Comparison of ENCODE assay signal across 20 cellular contexts in genomic region chr11:29321293-29322132, GRCh38.
A peak's percentile ranks its signal among the peaks of the same experiment; 100 is the strongest.
DNase-seq lines count a peak whose midpoint lies in the region; ATAC-seq, FAIRE-seq and TF ChIP-seq lines count a peak whose summit lies in the region.
"Had no signal": no experiment of that assay in that cellular context is flagged by ENCODE, and none has a peak within 500 bp of the region (broad histone marks: within the 10 kb centered on the region; RNA-seq: fewer than 3 reads in every experiment).

No MANE protein-coding gene starts in this region.

- H3K4me3 ChIP-seq in AG04450 (ENCODE audit: low read depth, low read length): no peak overlapping the region
- no peak overlapping the region for H3K4me3 ChIP-seq in brain microvascular endothelial cell (ENCODE audit: low read depth, low read length)
- no peak overlapping the region for H3K4me3 ChIP-seq in CD8-positive, alpha-beta memory T cell (ENCODE audit: low read length)
- no peak overlapping the region for H3K4me3 ChIP-seq in thyroid gland (replicated peaks in 1 of 3)
- H3K4me3 ChIP-seq: coronary artery, esophagus squamous epithelium, HAP-1 had no signal

- POLR2A ChIA-PET in AG04450 (lab: Yijun Ruan, JAX): interaction anchor here (0.7 to 1.3 kb wide), 4 partner anchors 39 to 1622 kb away, joined by 3 to 5 read pairs (median 3); no protein-coding TSS in a partner anchor
- POLR2A ChIA-PET in CD8-positive, alpha-beta memory T cell (lab: Charles Lee): no interaction called here

- H3K9me3 ChIP-seq in AG04450 (ENCODE audit: control insufficient read depth, insufficient read depth, low read length) (no peaks in the 10 kb centered on the region), thyroid gland (no peaks in the 10 kb centered on the region)
- no peaks in the 10 kb centered on the region for H3K9me3 ChIP-seq in CD8-positive, alpha-beta memory T cell (ENCODE audit: low read length)
- H3K9me3 ChIP-seq: esophagus squamous epithelium, HAP-1 had no signal

- intact Hi-C loops in thyroid gland (cut with DNase I): no loop called here

- H3K36me3 Mint-ChIP-seq in CD8-positive, alpha-beta memory T cell: no peaks in the 10 kb centered on the region
- H3K36me3 Mint-ChIP-seq: stimulated activated naive B cell treated with anti-CD40 and anti-IgM and Interleukin-4, amounts not matched to agents 10 μg/mL and 1 μg/mL and 100 μg/mL, for 72 hours had no signal

- no peak overlapping the region for H3K4me3 Mint-ChIP-seq in CD8-positive, alpha-beta memory T cell
- H3K4me3 Mint-ChIP-seq: activated naive CD8-positive, alpha-beta T cell treated with anti-CD3 and anti-CD28 coated beads, Interleukin-2, amount 50 U/mL, for 24 hours; activated T-cell treated with anti-CD3 and anti-CD28 coated beads, Interleukin-2, amount 50 U/mL, for 4 hours; stimulated activated naive B cell treated with anti-CD40 and anti-IgM and Interleukin-4, amounts not matched to agents 10 μg/mL and 1 μg/mL and 100 μg/mL, for 72 hours; T-helper 1 cell treated with Interleukin-12 subunit alpha and Interleukin-12 subunit beta and Interleukin-4 antibody, amounts not matched to agents 30 μg/mL and 1 μg/mL, for 36 hours had no signal

- no peaks in the 10 kb centered on the region for H3K4me1 Mint-ChIP-seq in CD8-positive, alpha-beta memory T cell
- H3K4me1 Mint-ChIP-seq: activated naive CD8-positive, alpha-beta T cell treated with anti-CD3 and anti-CD28 coated beads, Interleukin-2, amount 50 U/mL, for 24 hours; stimulated activated naive B cell treated with anti-CD40 and anti-IgM and Interleukin-4, amounts not matched to agents 10 μg/mL and 1 μg/mL and 100 μg/mL, for 72 hours had no signal

- DNase-seq in AG04450 (ENCODE audit: low read depth, low spot score) (peak; percentile 76), HTR-8/SVneo (ENCODE audit: insufficient read length, low spot score) (no peak), brain microvascular endothelial cell (peak; percentile 78), left lobe of liver (ENCODE audit: low spot score) (no peak), GM19240 (ENCODE audit: insufficient read length, low spot score) (no peak), thyroid gland (no peak), COLO829 (ENCODE audit: low spot score) (no peak)
- DNase-seq in CD8-positive, alpha-beta memory T cell: no peak
- DNase-seq: activated CD4-positive, alpha-beta T cell treated with anti-CD3 and anti-CD28 coated beads for 1 hour; activated naive CD8-positive, alpha-beta T cell treated with anti-CD3 and anti-CD28 coated beads, Interleukin-2, amount 50 U/mL, for 24 hours; activated T-cell treated with anti-CD3 and anti-CD28 coated beads, Interleukin-2, amount 50 U/mL, for 4 hours; DMS 273 treated with DMSO at 0.1 percent for 48 hours; esophagus squamous epithelium; mesendoderm; NCI-H2081 treated with DMSO at 0.1 percent for 48 hours; stimulated activated naive B cell treated with anti-CD40 and anti-IgM and Interleukin-4, amounts not matched to agents 10 μg/mL and 1 μg/mL and 100 μg/mL, for 72 hours had no signal

- peak; percentile 95 for ATAC-seq in left lobe of liver
- ATAC-seq: activated naive CD8-positive, alpha-beta T cell treated with anti-CD3 and anti-CD28 coated beads, Interleukin-2, amount 50 U/mL, for 24 hours; activated T-cell treated with anti-CD3 and anti-CD28 coated beads, Interleukin-2, amount 50 U/mL, for 4 hours; stimulated activated naive B cell treated with anti-CD40 and anti-IgM and Interleukin-4, amounts not matched to agents 10 μg/mL and 1 μg/mL and 100 μg/mL, for 72 hours had no signal

- FAIRE-seq in HTR-8/SVneo (lab: Jason Lieb, UNC): peak; percentile 85

- H3K27ac Mint-ChIP-seq in CD8-positive, alpha-beta memory T cell: no peak overlapping the region
- H3K27ac Mint-ChIP-seq: activated naive CD8-positive, alpha-beta T cell treated with anti-CD3 and anti-CD28 coated beads, Interleukin-2, amount 50 U/mL, for 24 hours; stimulated activated naive B cell treated with anti-CD40 and anti-IgM and Interleukin-4, amounts not matched to agents 10 μg/mL and 1 μg/mL and 100 μg/mL, for 72 hours; T-helper 1 cell treated with Interleukin-12 subunit alpha and Interleukin-12 subunit beta and Interleukin-4 antibody, amounts not matched to agents 30 μg/mL and 1 μg/mL, for 36 hours had no signal

- H3K9me3 Mint-ChIP-seq in CD8-positive, alpha-beta memory T cell: peaks cover 0 to 16% (median 4%) of the 10 kb centered on the region in 5 donors
- H3K9me3 Mint-ChIP-seq: activated naive CD8-positive, alpha-beta T cell treated with anti-CD3 and anti-CD28 coated beads, Interleukin-2, amount 50 U/mL, for 24 hours; T-helper 1 cell treated with Interleukin-12 subunit alpha and Interleukin-12 subunit beta and Interleukin-4 antibody, amounts not matched to agents 30 μg/mL and 1 μg/mL, for 36 hours had no signal

- H3K36me3 ChIP-seq in brain microvascular endothelial cell (replicated peaks): no peaks in the 10 kb centered on the region
- no peaks in the 10 kb centered on the region for H3K36me3 ChIP-seq in CD8-positive, alpha-beta memory T cell (ENCODE audit: insufficient read depth, low read length)
- H3K36me3 ChIP-seq in thyroid gland: no peaks in the 10 kb centered on the region
- H3K36me3 ChIP-seq: esophagus squamous epithelium, HAP-1 had no signal

- TF ChIP-seq POLR2A in thyroid gland (IDR thresholded peaks at IDR 0.05): no peak

- no peaks in the 10 kb centered on the region for H3K4me1 ChIP-seq in CD8-positive, alpha-beta memory T cell (ENCODE audit: insufficient read depth, low read length)
- H3K4me1 ChIP-seq in thyroid gland: no peaks in the 10 kb centered on the region
- H3K4me1 ChIP-seq: esophagus squamous epithelium, HAP-1 had no signal

- no peaks in the 10 kb centered on the region for H3K27me3 ChIP-seq in AG04450 (ENCODE audit: control insufficient read depth, insufficient read depth, low read length)
- no peaks in the 10 kb centered on the region for H3K27me3 ChIP-seq in brain microvascular endothelial cell (replicated peaks)
- no peaks in the 10 kb centered on the region for H3K27me3 ChIP-seq in CD8-positive, alpha-beta memory T cell (ENCODE audit: insufficient read depth, low read length, poor library complexity, severe bottlenecking)
- H3K27me3 ChIP-seq in thyroid gland: no peaks in the 10 kb centered on the region
- H3K27me3 ChIP-seq: esophagus squamous epithelium had no signal

- TF ChIP-seq CTCF in AG04450 (IDR thresholded peaks at IDR 0.05; ENCODE audit: low read depth, low read length): no peak
- no peak for TF ChIP-seq CTCF in brain microvascular endothelial cell (IDR thresholded peaks at IDR 0.05; ENCODE audit: low read depth, low read length, missing control alignments)
- TF ChIP-seq CTCF in thyroid gland (IDR thresholded peaks at IDR 0.05): no peak

- WGBS in thyroid gland, 2 donors: 93% methylated on average over 4 of the region's 4 CpGs

- CTCF ChIA-PET in AG04450 (lab: Charles Lee): interaction anchor here (1.5 kb wide), 1 partner anchor 8 kb away, joined by 6 read pairs; no protein-coding TSS in a partner anchor
- CTCF ChIA-PET in CD8-positive, alpha-beta memory T cell (lab: Charles Lee): no interaction called here

- no peak overlapping the region for H3K27ac ChIP-seq in AG04450 (ENCODE audit: low read depth, low read length)
- peak overlapping the region; percentile 51 for H3K27ac ChIP-seq in brain microvascular endothelial cell
- no peak overlapping the region for H3K27ac ChIP-seq in CD8-positive, alpha-beta memory T cell (ENCODE audit: low read depth, low read length)
- H3K27ac ChIP-seq in thyroid gland: no peak overlapping the region
- H3K27ac ChIP-seq: coronary artery, esophagus squamous epithelium, HL-60 had no signal

- no peaks in the 10 kb centered on the region for H3K27me3 Mint-ChIP-seq in CD8-positive, alpha-beta memory T cell
- H3K27me3 Mint-ChIP-seq: activated naive CD8-positive, alpha-beta T cell treated with anti-CD3 and anti-CD28 coated beads, Interleukin-2, amount 50 U/mL, for 24 hours; stimulated activated naive B cell treated with anti-CD40 and anti-IgM and Interleukin-4, amounts not matched to agents 10 μg/mL and 1 μg/mL and 100 μg/mL, for 72 hours had no signal

- in situ Hi-C loops in brain microvascular endothelial cell (cut with HindIII; ENCODE audit: low pct_ligation_motif_present, low sequenced_read_pairs): no loop called here

Comparison
In these comparisons a context has a peak if more than half of its experiments do, and no peak if none do; other contexts are left out.
1. DNase-seq: peak in AG04450 (single experiment) and brain microvascular endothelial cell (single experiment); none in HTR-8/SVneo (single experiment), left lobe of liver (single experiment), CD8-positive, alpha-beta memory T cell (0 of 5), GM19240 (single experiment), thyroid gland (0 of 2) and COLO829 (single experiment).